In the genomic region with DNA sequence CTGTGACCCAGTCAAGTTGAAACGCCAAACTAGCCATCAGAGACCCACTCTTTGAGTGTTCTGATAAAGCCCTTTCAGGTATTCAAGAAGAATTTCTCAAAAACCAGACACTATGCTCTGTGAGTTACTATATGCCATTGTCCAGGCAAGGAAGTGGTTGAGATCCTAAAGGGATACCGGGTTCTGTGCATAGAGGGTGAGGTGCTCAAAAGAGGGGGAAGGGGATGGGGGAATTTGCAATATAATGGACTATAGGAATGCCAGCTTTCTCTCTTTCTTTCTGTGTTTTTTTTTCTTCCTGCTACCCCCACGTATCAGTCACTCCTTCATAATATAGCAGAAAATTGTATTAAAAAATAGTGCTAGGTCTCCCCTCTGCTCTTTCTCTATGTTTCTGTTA, we compare ENCODE assay signal across 2 cellular contexts.
TF ChIP-seq lines count a peak whose summit lies in the region.

No MANE protein-coding gene starts in this region.

TF ChIP-seq in GM23338, 12 proteins besides CTCF, POLR2A, EP300 and RAD21 (continues in another document):
- TF ChIP-seq ETS1 (IDR thresholded peaks at IDR 0.05) (no peak), CREB1 (CRISPR knock-in tag; IDR thresholded peaks at IDR 0.05; ENCODE audit: low read depth) (no peak), POLR2AphosphoS5 (IDR thresholded peaks at IDR 0.05; ENCODE audit: low read depth) (no peak), ZNF462 (CRISPR knock-in tag; IDR thresholded peaks at IDR 0.05) (no peak), NANOG (IDR thresholded peaks at IDR 0.05; ENCODE audit: borderline replicate concordance) (no peak), ZNF331 (CRISPR knock-in tag; IDR thresholded peaks at IDR 0.05; ENCODE audit: low read depth) (no peak), EZH2phosphoT487 (IDR thresholded peaks at IDR 0.05; ENCODE audit: unreplicated experiment) (no peak), ZNF114 (CRISPR knock-in tag; IDR thresholded peaks at IDR 0.05) (no peak), JUNB (IDR thresholded peaks at IDR 0.05; ENCODE audit: unreplicated experiment) (no peak)
- TF ChIP-seq, protein P1, sequence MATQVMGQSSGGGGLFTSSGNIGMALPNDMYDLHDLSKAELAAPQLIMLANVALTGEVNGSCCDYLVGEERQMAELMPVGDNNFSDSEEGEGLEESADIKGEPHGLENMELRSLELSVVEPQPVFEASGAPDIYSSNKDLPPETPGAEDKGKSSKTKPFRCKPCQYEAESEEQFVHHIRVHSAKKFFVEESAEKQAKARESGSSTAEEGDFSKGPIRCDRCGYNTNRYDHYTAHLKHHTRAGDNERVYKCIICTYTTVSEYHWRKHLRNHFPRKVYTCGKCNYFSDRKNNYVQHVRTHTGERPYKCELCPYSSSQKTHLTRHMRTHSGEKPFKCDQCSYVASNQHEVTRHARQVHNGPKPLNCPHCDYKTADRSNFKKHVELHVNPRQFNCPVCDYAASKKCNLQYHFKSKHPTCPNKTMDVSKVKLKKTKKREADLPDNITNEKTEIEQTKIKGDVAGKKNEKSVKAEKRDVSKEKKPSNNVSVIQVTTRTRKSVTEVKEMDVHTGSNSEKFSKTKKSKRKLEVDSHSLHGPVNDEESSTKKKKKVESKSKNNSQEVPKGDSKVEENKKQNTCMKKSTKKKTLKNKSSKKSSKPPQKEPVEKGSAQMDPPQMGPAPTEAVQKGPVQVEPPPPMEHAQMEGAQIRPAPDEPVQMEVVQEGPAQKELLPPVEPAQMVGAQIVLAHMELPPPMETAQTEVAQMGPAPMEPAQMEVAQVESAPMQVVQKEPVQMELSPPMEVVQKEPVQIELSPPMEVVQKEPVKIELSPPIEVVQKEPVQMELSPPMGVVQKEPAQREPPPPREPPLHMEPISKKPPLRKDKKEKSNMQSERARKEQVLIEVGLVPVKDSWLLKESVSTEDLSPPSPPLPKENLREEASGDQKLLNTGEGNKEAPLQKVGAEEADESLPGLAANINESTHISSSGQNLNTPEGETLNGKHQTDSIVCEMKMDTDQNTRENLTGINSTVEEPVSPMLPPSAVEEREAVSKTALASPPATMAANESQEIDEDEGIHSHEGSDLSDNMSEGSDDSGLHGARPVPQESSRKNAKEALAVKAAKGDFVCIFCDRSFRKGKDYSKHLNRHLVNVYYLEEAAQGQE (IDR thresholded peaks at IDR 0.05; ENCODE audit: unreplicated experiment), result no peak

TF ChIP-seq in WTC11, 78 proteins besides CTCF, POLR2A, EP300 and RAD21:
- TF ChIP-seq FOXP4 (CRISPR knock-in tag; IDR thresholded peaks at IDR 0.05) (no peak), ATF6 (CRISPR knock-in tag; IDR thresholded peaks at IDR 0.05) (no peak), CREM (CRISPR knock-in tag; IDR thresholded peaks at IDR 0.05) (no peak), ZBTB21 (CRISPR knock-in tag; IDR thresholded peaks at IDR 0.05; ENCODE audit: borderline replicate concordance) (no peak), MLX (CRISPR knock-in tag; IDR thresholded peaks at IDR 0.05) (no peak)
